ENCODE assay signal across 22 cellular contexts in genomic region chr4:71140563-71140962, GRCh38.
"Had no signal": no experiment of that assay in that cellular context is flagged by ENCODE, and none has a peak within 500 bp of the region (broad histone marks: within the 10 kb centered on the region; RNA-seq: fewer than 3 reads in every experiment).

No MANE protein-coding gene starts in this region.

- H3K27me3 ChIP-seq: dorsolateral prefrontal cortex, esophagus muscularis mucosa, esophagus squamous epithelium, foreskin keratinocyte, gastrocnemius medialis, gastroesophageal sphincter, heart left ventricle, heart right ventricle had no signal

- H3K9me3 ChIP-seq: esophagus muscularis mucosa, esophagus squamous epithelium, gastrocnemius medialis, gastroesophageal sphincter, heart left ventricle, heart right ventricle had no signal

- H3K4me1 ChIP-seq: esophagus muscularis mucosa, esophagus squamous epithelium, foreskin keratinocyte, gastrocnemius medialis, gastroesophageal sphincter, heart left ventricle, heart right ventricle had no signal

- H3K27ac ChIP-seq: coronary artery, dorsolateral prefrontal cortex, epithelial cell of prostate, esophagus muscularis mucosa, esophagus squamous epithelium, foreskin keratinocyte, gastrocnemius medialis, gastroesophageal sphincter, heart left ventricle, heart right ventricle had no signal

- DNase-seq: cortex of kidney; dermis blood vessel endothelial cell; dorsolateral prefrontal cortex; effector CD4-positive, alpha-beta T cell; effector CD8-positive, alpha-beta T cell; effector memory CD4-positive, alpha-beta T cell; effector memory CD8-positive, alpha-beta T cell; endodermal cell; erythroblast; esophagus squamous epithelium; foreskin fibroblast; foreskin keratinocyte; foreskin melanocyte; gastrocnemius medialis; glutamatergic neuron; head of caudate nucleus; heart left ventricle; heart right ventricle had no signal

- H3K4me3 ChIP-seq: coronary artery, dorsolateral prefrontal cortex, esophagus muscularis mucosa, esophagus squamous epithelium, gastrocnemius medialis, gastroesophageal sphincter, heart left ventricle, heart right ventricle had no signal

- H3K36me3 ChIP-seq: esophagus muscularis mucosa, esophagus squamous epithelium, gastrocnemius medialis, gastroesophageal sphincter, heart left ventricle, heart right ventricle had no signal
